ENCODE assay signal across 1 cellular context in genomic region chr22:27224485-27225364, GRCh38.
TF ChIP-seq lines count a peak whose summit lies in the region.

No MANE protein-coding gene starts in this region.

TF ChIP-seq in GM23338, 12 proteins besides CTCF, POLR2A, EP300 and RAD21 (continued from another document):
- TF ChIP-seq, protein P1, sequence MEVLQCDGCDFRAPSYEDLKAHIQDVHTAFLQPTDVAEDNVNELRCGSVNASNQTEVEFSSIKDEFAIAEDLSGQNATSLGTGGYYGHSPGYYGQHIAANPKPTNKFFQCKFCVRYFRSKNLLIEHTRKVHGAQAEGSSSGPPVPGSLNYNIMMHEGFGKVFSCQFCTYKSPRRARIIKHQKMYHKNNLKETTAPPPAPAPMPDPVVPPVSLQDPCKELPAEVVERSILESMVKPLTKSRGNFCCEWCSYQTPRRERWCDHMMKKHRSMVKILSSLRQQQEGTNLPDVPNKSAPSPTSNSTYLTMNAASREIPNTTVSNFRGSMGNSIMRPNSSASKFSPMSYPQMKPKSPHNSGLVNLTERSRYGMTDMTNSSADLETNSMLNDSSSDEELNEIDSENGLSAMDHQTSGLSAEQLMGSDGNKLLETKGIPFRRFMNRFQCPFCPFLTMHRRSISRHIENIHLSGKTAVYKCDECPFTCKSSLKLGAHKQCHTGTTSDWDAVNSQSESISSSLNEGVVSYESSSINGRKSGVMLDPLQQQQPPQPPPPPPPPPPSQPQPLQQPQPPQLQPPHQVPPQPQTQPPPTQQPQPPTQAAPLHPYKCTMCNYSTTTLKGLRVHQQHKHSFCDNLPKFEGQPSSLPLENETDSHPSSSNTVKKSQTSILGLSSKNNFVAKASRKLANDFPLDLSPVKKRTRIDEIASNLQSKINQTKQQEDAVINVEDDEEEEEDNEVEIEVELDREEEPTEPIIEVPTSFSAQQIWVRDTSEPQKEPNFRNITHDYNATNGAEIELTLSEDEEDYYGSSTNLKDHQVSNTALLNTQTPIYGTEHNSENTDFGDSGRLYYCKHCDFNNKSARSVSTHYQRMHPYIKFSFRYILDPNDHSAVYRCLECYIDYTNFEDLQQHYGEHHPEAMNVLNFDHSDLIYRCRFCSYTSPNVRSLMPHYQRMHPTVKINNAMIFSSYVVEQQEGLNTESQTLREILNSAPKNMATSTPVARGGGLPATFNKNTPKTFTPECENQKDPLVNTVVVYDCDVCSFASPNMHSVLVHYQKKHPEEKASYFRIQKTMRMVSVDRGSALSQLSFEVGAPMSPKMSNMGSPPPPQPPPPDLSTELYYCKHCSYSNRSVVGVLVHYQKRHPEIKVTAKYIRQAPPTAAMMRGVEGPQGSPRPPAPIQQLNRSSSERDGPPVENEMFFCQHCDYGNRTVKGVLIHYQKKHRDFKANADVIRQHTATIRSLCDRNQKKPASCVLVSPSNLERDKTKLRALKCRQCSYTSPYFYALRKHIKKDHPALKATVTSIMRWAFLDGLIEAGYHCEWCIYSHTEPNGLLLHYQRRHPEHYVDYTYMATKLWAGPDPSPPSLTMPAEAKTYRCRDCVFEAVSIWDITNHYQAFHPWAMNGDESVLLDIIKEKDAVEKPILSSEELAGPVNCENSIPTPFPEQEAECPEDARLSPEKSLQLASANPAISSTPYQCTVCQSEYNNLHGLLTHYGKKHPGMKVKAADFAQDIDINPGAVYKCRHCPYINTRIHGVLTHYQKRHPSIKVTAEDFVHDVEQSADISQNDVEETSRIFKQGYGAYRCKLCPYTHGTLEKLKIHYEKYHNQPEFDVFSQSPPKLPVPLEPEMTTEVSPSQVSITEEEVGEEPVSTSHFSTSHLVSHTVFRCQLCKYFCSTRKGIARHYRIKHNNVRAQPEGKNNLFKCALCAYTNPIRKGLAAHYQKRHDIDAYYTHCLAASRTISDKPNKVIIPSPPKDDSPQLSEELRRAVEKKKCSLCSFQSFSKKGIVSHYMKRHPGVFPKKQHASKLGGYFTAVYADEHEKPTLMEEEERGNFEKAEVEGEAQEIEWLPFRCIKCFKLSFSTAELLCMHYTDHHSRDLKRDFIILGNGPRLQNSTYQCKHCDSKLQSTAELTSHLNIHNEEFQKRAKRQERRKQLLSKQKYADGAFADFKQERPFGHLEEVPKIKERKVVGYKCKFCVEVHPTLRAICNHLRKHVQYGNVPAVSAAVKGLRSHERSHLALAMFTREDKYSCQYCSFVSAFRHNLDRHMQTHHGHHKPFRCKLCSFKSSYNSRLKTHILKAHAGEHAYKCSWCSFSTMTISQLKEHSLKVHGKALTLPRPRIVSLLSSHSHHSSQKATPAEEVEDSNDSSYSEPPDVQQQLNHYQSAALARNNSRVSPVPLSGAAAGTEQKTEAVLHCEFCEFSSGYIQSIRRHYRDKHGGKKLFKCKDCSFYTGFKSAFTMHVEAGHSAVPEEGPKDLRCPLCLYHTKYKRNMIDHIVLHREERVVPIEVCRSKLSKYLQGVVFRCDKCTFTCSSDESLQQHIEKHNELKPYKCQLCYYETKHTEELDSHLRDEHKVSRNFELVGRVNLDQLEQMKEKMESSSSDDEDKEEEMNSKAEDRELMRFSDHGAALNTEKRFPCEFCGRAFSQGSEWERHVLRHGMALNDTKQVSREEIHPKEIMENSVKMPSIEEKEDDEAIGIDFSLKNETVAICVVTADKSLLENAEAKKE (CRISPR knock-in tag; IDR thresholded peaks at IDR 0.05) = no peak
- no peak for TF ChIP-seq CREB1 (CRISPR knock-in tag; IDR thresholded peaks at IDR 0.05; ENCODE audit: low read depth)
